ENCODE assay signal across 12 cellular contexts in genomic region chr1:113199718-113200455, GRCh38.
DNase-seq lines count a peak whose midpoint lies in the region; ATAC-seq and TF ChIP-seq lines count a peak whose summit lies in the region.
"Had no signal": no experiment of that assay in that cellular context is flagged by ENCODE, and none has a peak within 500 bp of the region (broad histone marks: within the 10 kb centered on the region; RNA-seq: fewer than 3 reads in every experiment).

No MANE protein-coding gene starts in this region.

- TF ChIP-seq CTCF in H9 (conservative IDR thresholded peaks at IDR 0.05) = no peak
- TF ChIP-seq CTCF in epithelial cell of esophagus (IDR thresholded peaks at IDR 0.05; ENCODE audit: insufficient read depth, low read depth, low read length, missing control alignments) = no peak
- no peak for TF ChIP-seq CTCF in parathyroid adenoma (IDR thresholded peaks at IDR 0.05)
- TF ChIP-seq CTCF in spleen (IDR thresholded peaks at IDR 0.05 in 8 of 11, conservative IDR thresholded peaks at IDR 0.05 in 3 of 11) = no peak

- H2BK12ac ChIP-seq in H9 (ENCODE audit: insufficient read length, low read depth, low read length) = no peak overlapping the region

- H2BK5ac ChIP-seq in H9 (ENCODE audit: insufficient read length, low read length) = no peak overlapping the region

- no peak for TF ChIP-seq POLR2A in spleen (IDR thresholded peaks at IDR 0.05)

- no peaks in the 10 kb centered on the region for H4K20me1 ChIP-seq in H9 (ENCODE audit: control insufficient read depth, insufficient read depth, insufficient read length)

- H3K27ac ChIP-seq in H9 (ENCODE audit: insufficient read length, low read depth, low read length) (no peak overlapping the region), parathyroid adenoma (no peak overlapping the region), spleen (no peak overlapping the region)
- H3K27ac ChIP-seq: brain microvascular endothelial cell had no signal

- H3K4me2 ChIP-seq in H9 (ENCODE audit: insufficient read depth, insufficient read length, low read length) (no peak overlapping the region), parathyroid adenoma (ENCODE audit: low read length) (no peak overlapping the region)

- H2AK5ac ChIP-seq in H9 (ENCODE audit: insufficient read length, low read length) = no peak overlapping the region

- no peak overlapping the region for H3K14ac ChIP-seq in H9 (ENCODE audit: insufficient read depth, low read length)

- DNase-seq in H9 (peak; percentile 55), NCI-H2171 treated with DMSO at 0.1 percent for 48 hours (lab: John Stamatoyannopoulos, UW) (peak; percentile 69), epithelial cell of esophagus (ENCODE audit: low read depth) (peak; percentile 26), spleen (no peak)
- no peak for DNase-seq in effector memory CD8-positive, alpha-beta T cell
- DNase-seq: activated CD4-positive, alpha-beta T cell treated with anti-CD3 and anti-CD28 coated beads, Interleukin-2, amount 50 U/mL, for 1 hour; brain microvascular endothelial cell; stimulated activated CD4-positive, alpha-beta T cell treated with anti-CD3 and anti-CD28 coated beads, Interleukin-4, amount 100 ng/mL, for 1 hour had no signal

- no peak overlapping the region for H4K5ac ChIP-seq in H9 (ENCODE audit: insufficient read length, low read depth, low read length)

- ATAC-seq in HG02870 (IDR thresholded peaks at IDR 0.05; ENCODE audit: unreplicated experiment) (no peak), HG02763 (IDR thresholded peaks at IDR 0.05; ENCODE audit: unreplicated experiment) (no peak)
- no peak for ATAC-seq in effector memory CD8-positive, alpha-beta T cell (replicated peaks)

- no peaks in the 10 kb centered on the region for H3K23me2 ChIP-seq in H9 (ENCODE audit: insufficient read length, low read depth, low read length, poor library complexity, severe bottlenecking)

- H3T11ph ChIP-seq in H9 (ENCODE audit: low read length) = no peak overlapping the region

- peak overlapping the region in 1 of 3 experiments; percentile 83; a peak in 2 of 7 replicates for H3K27ac Mint-ChIP-seq in H9
- no peak overlapping the region for H3K27ac Mint-ChIP-seq in effector memory CD8-positive, alpha-beta T cell
- H3K27ac Mint-ChIP-seq: T-helper 1 cell treated with Interleukin-12 subunit alpha and Interleukin-12 subunit beta and Interleukin-4 antibody, amounts not matched to agents 30 μg/mL and 1 μg/mL, for 36 hours had no signal

- H3K4me1 Mint-ChIP-seq in H9 = peaks cover 62 to 68% of the 10 kb centered on the region in 2 experiments
- no peaks in the 10 kb centered on the region for H3K4me1 Mint-ChIP-seq in effector memory CD8-positive, alpha-beta T cell (ENCODE audit: low read depth in 2 of 2)

- no peak overlapping the region for H3K18ac ChIP-seq in H9 (ENCODE audit: insufficient read length, low read depth, low read length)

- H3K4ac ChIP-seq in H9 (ENCODE audit: low read depth, low read length) = no peak overlapping the region

- H2BK20ac ChIP-seq in H9 (ENCODE audit: low read depth, low read length, poor library complexity, severe bottlenecking) = no peak overlapping the region

- peaks cover 2% of the 10 kb centered on the region; the same call in 1 of the 2 replicates for H3K4me1 ChIP-seq in H9 (ENCODE audit: insufficient read depth, low read length)
- H3K4me1 ChIP-seq in parathyroid adenoma = no peaks in the 10 kb centered on the region
- H3K4me1 ChIP-seq in spleen = no peaks in the 10 kb centered on the region

- no peak overlapping the region for H3K9ac ChIP-seq in H9 (ENCODE audit: extremely low read depth, insufficient read length, low read length)
- H3K9ac ChIP-seq in parathyroid adenoma = no peak overlapping the region

- intact Hi-C loops in spleen (cut with DNase I; ENCODE audit: low total_unique reads) = no loop called here

- H2BK15ac ChIP-seq in H9 (ENCODE audit: low read depth, low read length) = no peak overlapping the region

- H3K56ac ChIP-seq in H9 (ENCODE audit: insufficient read length, low read depth, low read length) = no peak overlapping the region

- no peak overlapping the region for H2BK120ac ChIP-seq in H9 (ENCODE audit: low read depth, low read length, poor library complexity, severe bottlenecking)

- no peaks in the 10 kb centered on the region for H3K27me3 Mint-ChIP-seq in H9 (ENCODE audit: low read depth)
- H3K27me3 Mint-ChIP-seq in effector memory CD8-positive, alpha-beta T cell = peaks cover 11% of the 10 kb centered on the region in 2 donors

- no peak overlapping the region for H4K91ac ChIP-seq in H9 (ENCODE audit: insufficient read length, low read depth, low read length)

- H3K4me3 ChIP-seq in epithelial cell of esophagus (ENCODE audit: low read length) (no peak overlapping the region), parathyroid adenoma (ENCODE audit: low read depth, low read length) (no peak overlapping the region), spleen (no peak overlapping the region)

- H3K27me3 ChIP-seq in H9 (ENCODE audit: insufficient read depth, low read length) = no peaks in the 10 kb centered on the region
- H3K27me3 ChIP-seq in parathyroid adenoma (ENCODE audit: control insufficient read depth, insufficient read depth, low read length) = no peaks in the 10 kb centered on the region
- no peaks in the 10 kb centered on the region for H3K27me3 ChIP-seq in spleen (replicated peaks in 1 of 7)
- H3K27me3 ChIP-seq: brain microvascular endothelial cell had no signal

- no peak overlapping the region for H4K8ac ChIP-seq in H9 (replicated peaks; ENCODE audit: insufficient read length, low read depth, low read length)

- H3K4me3 Mint-ChIP-seq in H9 = no peak overlapping the region; a peak in 1 of 5 replicates
- H3K4me3 Mint-ChIP-seq in effector memory CD8-positive, alpha-beta T cell = no peak overlapping the region
- H3K4me3 Mint-ChIP-seq: T-helper 1 cell treated with Interleukin-12 subunit alpha and Interleukin-12 subunit beta and Interleukin-4 antibody, amounts not matched to agents 30 μg/mL and 1 μg/mL, for 36 hours had no signal

- H3K9me3 ChIP-seq in H9 (ENCODE audit: control insufficient read depth, low read depth, low read length) (no peaks in the 10 kb centered on the region), parathyroid adenoma (ENCODE audit: control insufficient read depth, low read length) (no peaks in the 10 kb centered on the region), spleen (peaks cover 0 to 4% (median 0%) of the 10 kb centered on the region in 8 donors)

- H3K36me3 Mint-ChIP-seq in H9 (ENCODE audit: insufficient read depth in 1 of 3, low read depth in 3 of 3) = peaks cover 0 to 3% (median 0%) of the 10 kb centered on the region in 3 experiments; a peak in 3 of 7 replicates
- peaks cover 3% of the 10 kb centered on the region for H3K36me3 Mint-ChIP-seq in effector memory CD8-positive, alpha-beta T cell (ENCODE audit: insufficient read depth)

- H2AFZ ChIP-seq in H9 (ENCODE audit: low read length) (no peak overlapping the region), parathyroid adenoma (peak overlapping the region; percentile 27)

- H3K23ac ChIP-seq in H9 (ENCODE audit: insufficient read length, low read depth, low read length) = no peak overlapping the region

- no peaks in the 10 kb centered on the region for H3K79me1 ChIP-seq in H9 (ENCODE audit: insufficient read depth, low read depth, low read length, poor library complexity, severe bottlenecking)

- peaks cover 0 to 2% of the 10 kb centered on the region in 2 experiments; a peak in 1 of 5 replicates for H3K9me3 Mint-ChIP-seq in H9
- H3K9me3 Mint-ChIP-seq in effector memory CD8-positive, alpha-beta T cell = no peaks in the 10 kb centered on the region
- H3K9me3 Mint-ChIP-seq: T-helper 1 cell treated with Interleukin-12 subunit alpha and Interleukin-12 subunit beta and Interleukin-4 antibody, amounts not matched to agents 30 μg/mL and 1 μg/mL, for 36 hours had no signal

- H3K36me3 ChIP-seq in parathyroid adenoma (ENCODE audit: control insufficient read depth, insufficient read depth, low read length) = no peaks in the 10 kb centered on the region
- H3K36me3 ChIP-seq in spleen = no peaks in the 10 kb centered on the region
- H3K36me3 ChIP-seq: brain microvascular endothelial cell had no signal

- H3K79me2 ChIP-seq in H9 (ENCODE audit: insufficient read depth, low read length) (no peaks in the 10 kb centered on the region), parathyroid adenoma (no peaks in the 10 kb centered on the region)

- WGBS in H9 (ENCODE audit: extremely low coverage, insufficient read length, low lambda C conversion rate) = no CpG with 5 or more reads among the region's 8 CpGs
- 62 to 67% (median 62%) methylated on average over 8 of the region's 8 CpGs for WGBS in spleen, 5 donors

Comparison
In these comparisons a context has a peak if more than half of its experiments do, and no peak if none do; other contexts are left out.
1. DNase-seq: peak in H9 (single experiment), NCI-H2171 treated with DMSO at 0.1 percent for 48 hours (single experiment) and epithelial cell of esophagus (single experiment); none in spleen (single experiment) and effector memory CD8-positive, alpha-beta T cell (0 of 3).